Comparison of ENCODE assay signal across 8 cellular contexts in the genomic region with DNA sequence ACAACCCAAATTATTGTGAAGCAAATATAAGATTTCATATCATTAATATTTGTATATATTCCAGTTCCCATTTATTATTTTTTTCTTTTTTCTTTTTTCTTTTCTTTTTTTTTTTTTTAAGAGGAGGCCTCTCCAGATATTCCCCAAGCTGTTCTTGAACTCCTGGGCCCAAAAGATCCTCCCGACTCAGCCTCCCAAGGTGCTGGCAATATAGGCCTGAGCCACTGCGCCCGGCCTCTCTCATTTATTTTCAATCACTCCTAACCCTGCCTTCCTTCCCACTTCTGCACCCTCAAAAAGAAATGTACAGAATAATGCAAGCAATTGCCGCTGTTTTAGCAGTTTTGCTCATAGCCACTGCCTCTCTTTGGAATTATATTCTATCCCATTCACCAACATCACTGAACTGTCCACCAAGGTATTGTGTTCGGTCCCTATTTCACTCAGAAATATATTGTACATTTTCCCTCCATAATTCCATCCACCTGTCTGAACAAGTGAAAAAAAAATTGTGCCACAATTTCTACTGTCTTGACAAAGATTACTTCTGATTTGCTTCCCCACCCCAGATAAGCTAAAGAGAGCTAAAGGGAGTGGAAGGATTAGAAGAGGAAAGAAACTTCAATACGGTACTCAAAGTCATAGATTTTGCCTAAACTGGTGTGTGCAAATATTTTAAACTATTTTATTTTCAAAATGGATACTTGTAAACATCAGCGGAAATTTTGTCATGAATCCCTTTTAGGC. TPM values are rescaled to one million over a fixed set of nuclear protein-coding genes. Genes with fewer than 3 reads are reported as not detected.
A peak's percentile ranks its signal among the peaks of the same experiment; 100 is the strongest.
DNase-seq lines count a peak whose midpoint lies in the region; ATAC-seq and TF ChIP-seq lines count a peak whose summit lies in the region.

No MANE protein-coding gene starts in this region.

- H3K79me2 ChIP-seq in PC-3 (ENCODE audit: low read length): peaks cover 68% of the 10 kb centered on the region
- H3K79me2 ChIP-seq in trophoblast cell (ENCODE audit: control insufficient read depth, insufficient read depth, low read length, poor library complexity): peaks cover 10% of the 10 kb centered on the region

- peaks cover 13% of the 10 kb centered on the region for H3K4me1 Mint-ChIP-seq in Caco-2 (ENCODE audit: low read depth, unreplicated experiment)
- peaks cover 21% of the 10 kb centered on the region for H3K4me1 Mint-ChIP-seq in endodermal cell

- H3K4me2 ChIP-seq in PC-3 (ENCODE audit: low read length) (peak overlapping the region; percentile 85), trophoblast cell (ENCODE audit: low read length) (no peak overlapping the region)

- TF ChIP-seq CTCF in Caco-2 (IDR thresholded peaks at IDR 0.05; ENCODE audit: insufficient read depth in 1 of 2, low read depth in 1 of 2, low read length in 1 of 2, severe bottlenecking in 1 of 2, unreplicated experiment in 1 of 2): no peak
- no peak for TF ChIP-seq CTCF in PC-3 (conservative IDR thresholded peaks at IDR 0.05; ENCODE audit: low read depth, low read length)
- TF ChIP-seq CTCF in endodermal cell (conservative IDR thresholded peaks at IDR 0.05): no peak

- ATAC-seq in PC-3: no peak
- ATAC-seq in HG02588 (IDR thresholded peaks at IDR 0.05; ENCODE audit: unreplicated experiment): no peak
- no peak for ATAC-seq in GM21447 (IDR thresholded peaks at IDR 0.05; ENCODE audit: unreplicated experiment)

- H3K36me3 Mint-ChIP-seq in Caco-2 (ENCODE audit: insufficient read depth, unreplicated experiment) (peaks cover 17% of the 10 kb centered on the region), endodermal cell (ENCODE audit: low read depth) (no peaks in the 10 kb centered on the region)

- BruUV-seq in Caco-2 (replicated peaks; lab: Mats Ljungman, UMichigan): no TSS peak
- BruUV-seq in PC-3 (replicated peaks; lab: Mats Ljungman, UMichigan): no TSS peak

- no peak overlapping the region for H3K18ac ChIP-seq in trophoblast cell (ENCODE audit: low read length)

- H3K9me3 Mint-ChIP-seq in Caco-2 (ENCODE audit: unreplicated experiment) (no peaks in the 10 kb centered on the region), endodermal cell (no peaks in the 10 kb centered on the region)

- no peaks in the 10 kb centered on the region for H3F3A ChIP-seq in PC-3 (ENCODE audit: low read length, unreplicated experiment)

- no peak overlapping the region for H4K12ac ChIP-seq in trophoblast cell (ENCODE audit: low read depth, low read length)

- H4K8ac ChIP-seq in trophoblast cell (ENCODE audit: low read depth, low read length): no peak overlapping the region

- H3K4ac ChIP-seq in trophoblast cell (ENCODE audit: low read depth, low read length): peak overlapping the region; percentile 81

- H3K27ac Mint-ChIP-seq in Caco-2 (ENCODE audit: unreplicated experiment) (no peak overlapping the region), endodermal cell (no peak overlapping the region)

- no peak overlapping the region for H2BK12ac ChIP-seq in trophoblast cell (ENCODE audit: low read length)

- no peak overlapping the region for H3K14ac ChIP-seq in trophoblast cell (ENCODE audit: low read length)

- POLR2A ChIA-PET in Caco-2 (lab: Charles Lee): no interaction called here
- POLR2A ChIA-PET in PC-3 (lab: Charles Lee; ENCODE audit: unreplicated experiment): interaction anchor here (0.6 kb wide), 2 partner anchors 27 to 32 kb away, joined by 4 to 7 read pairs; no protein-coding TSS in a partner anchor

- H4K91ac ChIP-seq in trophoblast cell (ENCODE audit: low read depth, low read length): no peak overlapping the region

- 94 to 95% methylated on average over 3 to 7 of the region's 7 CpGs for WGBS in endodermal cell (ENCODE audit: insufficient coverage in 1 of 2, insufficient read length in 1 of 2), 2 experiments
- no CpG with 5 or more reads among the region's 7 CpGs for WGBS in trophoblast cell (ENCODE audit: extremely low coverage, insufficient coverage, insufficient read length)

- peak overlapping the region; percentile 72; the same call in 1 of the 2 replicates for H3K9ac ChIP-seq in PC-3 (ENCODE audit: low read length)
- peak overlapping the region; percentile 79 for H3K9ac ChIP-seq in endodermal cell (ENCODE audit: extremely low read depth, low read length, poor library complexity, severe bottlenecking)
- no peak overlapping the region for H3K9ac ChIP-seq in trophoblast cell (ENCODE audit: low read length)

- H3K9me3 ChIP-seq in Caco-2 (no peaks in the 10 kb centered on the region), PC-3 (ENCODE audit: low read length) (no peaks in the 10 kb centered on the region), endodermal cell (ENCODE audit: control insufficient read depth, low read length) (no peaks in the 10 kb centered on the region), trophoblast cell (ENCODE audit: insufficient read depth, low read depth, low read length) (peaks cover 2% of the 10 kb centered on the region)

- H2AFZ ChIP-seq in PC-3 (ENCODE audit: low read length): no peak overlapping the region
- no peak overlapping the region for H2AFZ ChIP-seq in trophoblast cell (ENCODE audit: insufficient read depth, low read length, poor library complexity)

- peak overlapping the region; percentile 99 for H3K4me3 Mint-ChIP-seq in Caco-2 (ENCODE audit: unreplicated experiment)
- peak overlapping the region; percentile 98 for H3K4me3 Mint-ChIP-seq in endodermal cell

- no peak overlapping the region for H2BK120ac ChIP-seq in trophoblast cell (ENCODE audit: insufficient read depth, low read length, poor library complexity)

- CTCF ChIA-PET in Caco-2 (lab: Charles Lee): no interaction called here
- CTCF ChIA-PET in PC-3 (lab: Charles Lee): no interaction called here

- no peaks in the 10 kb centered on the region for H3K9me2 ChIP-seq in PC-3 (replicated peaks; ENCODE audit: low read length)

- no peak overlapping the region for H3K4me3 ChIP-seq in Caco-2 (ENCODE audit: low read depth, low read length)
- peak overlapping the region; percentile 85 for H3K4me3 ChIP-seq in PC-3 (ENCODE audit: low read length)
- H3K4me3 ChIP-seq in endodermal cell (ENCODE audit: low read length): peak overlapping the region; percentile 84
- no peak overlapping the region for H3K4me3 ChIP-seq in trophoblast cell (ENCODE audit: low read depth, low read length)
- no peak overlapping the region for H3K4me3 ChIP-seq in H7 (ENCODE audit: insufficient read depth, low read depth, low read length)

- H4K20me1 ChIP-seq in PC-3 (ENCODE audit: low read length): peaks cover 12% of the 10 kb centered on the region; the same call in 1 of the 2 replicates

- H2BK5ac ChIP-seq in trophoblast cell (ENCODE audit: low read depth, low read length, poor library complexity): no peak overlapping the region

- no peak for DNase-seq in Caco-2
- DNase-seq in PC-3: no peak
- DNase-seq in endodermal cell: no peak
- no peak for DNase-seq in trophoblast cell
- no peak for DNase-seq in Kasumi-1 (lab: John Stamatoyannopoulos, UW)
- no peak for DNase-seq in H7

- H3K36me3 ChIP-seq in Caco-2 (ENCODE audit: control insufficient read depth, insufficient read depth, low read length) (no peaks in the 10 kb centered on the region), PC-3 (ENCODE audit: low read depth, low read length) (no peaks in the 10 kb centered on the region), endodermal cell (ENCODE audit: control insufficient read depth, insufficient read depth, low read length) (no peaks in the 10 kb centered on the region), trophoblast cell (ENCODE audit: control insufficient read depth in 1 of 2, insufficient read depth in 2 of 2, low read length in 2 of 2) (no peaks in the 10 kb centered on the region), H7 (replicated peaks; ENCODE audit: control insufficient read depth, insufficient read depth, low read length) (no peaks in the 10 kb centered on the region)

- no peak overlapping the region for H2AK5ac ChIP-seq in trophoblast cell (ENCODE audit: low read length)

- H3K23ac ChIP-seq in trophoblast cell (ENCODE audit: low read length): no peak overlapping the region

- H3K4me1 ChIP-seq in Caco-2 (peaks cover 12% of the 10 kb centered on the region), PC-3 (ENCODE audit: insufficient read depth, low read length) (peaks cover 34% of the 10 kb centered on the region), endodermal cell (ENCODE audit: control insufficient read depth, insufficient read depth, low read length) (peaks cover 4% of the 10 kb centered on the region), trophoblast cell (ENCODE audit: control insufficient read depth in 1 of 2, insufficient read depth in 2 of 2, low read length in 2 of 2) (peaks cover 2 to 6% of the 10 kb centered on the region in 2 experiments)

- intact Hi-C loops in Caco-2 (cut with micrococcal nuclease; ENCODE audit: unreplicated experiment) (loop anchor here (1.0 kb wide), 1 partner anchor 156 kb away; no protein-coding TSS in a partner anchor), PC-3 (cut with micrococcal nuclease) (loop anchor here (2.0 to 5.0 kb wide), 2 partner anchors 72 to 154 kb away; no protein-coding TSS in a partner anchor)

- H3K79me1 ChIP-seq in trophoblast cell (ENCODE audit: low read length): peaks cover 8% of the 10 kb centered on the region

- H3K27ac ChIP-seq in PC-3 (ENCODE audit: low read length) (no peak overlapping the region), endodermal cell (ENCODE audit: low read depth, low read length) (no peak overlapping the region), trophoblast cell (ENCODE audit: low read depth, low read length) (no peak overlapping the region)

- H3K27me3 Mint-ChIP-seq in Caco-2 (ENCODE audit: insufficient read depth, unreplicated experiment) (no peaks in the 10 kb centered on the region), endodermal cell (ENCODE audit: insufficient read depth) (peaks cover 5% of the 10 kb centered on the region)

- H3K27me3 ChIP-seq in Caco-2 (replicated peaks; ENCODE audit: control insufficient read depth, insufficient read depth, low read length) (no peaks in the 10 kb centered on the region), PC-3 (ENCODE audit: low read length) (no peaks in the 10 kb centered on the region), endodermal cell (ENCODE audit: control insufficient read depth, insufficient read depth, low read length, poor library complexity, severe bottlenecking) (no peaks in the 10 kb centered on the region), trophoblast cell (ENCODE audit: insufficient read depth, low read length) (no peaks in the 10 kb centered on the region), H7 (ENCODE audit: control insufficient read depth, insufficient read depth, low read length) (peaks cover 4% of the 10 kb centered on the region; the same call in 1 of the 2 replicates)

RNA-seq across cellular contexts. Expression of a gene that starts 1.9 kb away (rescaled TPM):
- total RNA-seq in Caco-2 (2022) (33.2 and 34.3 TPM in 2 replicates), PC-3 (2014; rRNA removed) (30.8 and 39.6 TPM in 2 replicates), endodermal cell (10 to 100 TPM; 41.4 to 43.3 TPM)
- polyA plus RNA-seq in endodermal cell (2013, experiment 1 of 2): 23.4 TPM
- polyA plus RNA-seq in endodermal cell (2013, experiment 2 of 2): 27.2 TPM
- 42.7 and 44.8 TPM in 2 replicates for polyA plus RNA-seq in trophoblast cell (2013)
- 16.0 and 19.6 TPM in 2 replicates for total RNA-seq in H7 (2014; rRNA removed; shearing (Covaris generic))

RNA-seq across cellular contexts. Expression of a gene that starts 12.6 kb away (rescaled TPM):
- 49.8 and 53.1 TPM in 2 replicates for total RNA-seq in Caco-2 (2022)
- total RNA-seq in PC-3 (2014; rRNA removed): 11.4 and 15.4 TPM in 2 replicates
- 10 to 100 TPM; 50.7 to 62.0 TPM for total RNA-seq in endodermal cell
- polyA plus RNA-seq in endodermal cell (2013, experiment 1 of 2): 42.7 TPM
- 40.5 TPM for polyA plus RNA-seq in endodermal cell (2013, experiment 2 of 2)
- polyA plus RNA-seq in trophoblast cell (2013): 32.0 and 32.1 TPM in 2 replicates
- total RNA-seq in H7 (2014; rRNA removed; shearing (Covaris generic)): 13.0 and 18.0 TPM in 2 replicates

Comparison
In these comparisons a context has a peak if more than half of its experiments do, and no peak if none do; other contexts are left out.
1. H3K4me3 ChIP-seq: peak in PC-3 (single experiment) and endodermal cell (single experiment); none in Caco-2 (single experiment), trophoblast cell (single experiment) and H7 (single experiment).